In the genomic region with DNA sequence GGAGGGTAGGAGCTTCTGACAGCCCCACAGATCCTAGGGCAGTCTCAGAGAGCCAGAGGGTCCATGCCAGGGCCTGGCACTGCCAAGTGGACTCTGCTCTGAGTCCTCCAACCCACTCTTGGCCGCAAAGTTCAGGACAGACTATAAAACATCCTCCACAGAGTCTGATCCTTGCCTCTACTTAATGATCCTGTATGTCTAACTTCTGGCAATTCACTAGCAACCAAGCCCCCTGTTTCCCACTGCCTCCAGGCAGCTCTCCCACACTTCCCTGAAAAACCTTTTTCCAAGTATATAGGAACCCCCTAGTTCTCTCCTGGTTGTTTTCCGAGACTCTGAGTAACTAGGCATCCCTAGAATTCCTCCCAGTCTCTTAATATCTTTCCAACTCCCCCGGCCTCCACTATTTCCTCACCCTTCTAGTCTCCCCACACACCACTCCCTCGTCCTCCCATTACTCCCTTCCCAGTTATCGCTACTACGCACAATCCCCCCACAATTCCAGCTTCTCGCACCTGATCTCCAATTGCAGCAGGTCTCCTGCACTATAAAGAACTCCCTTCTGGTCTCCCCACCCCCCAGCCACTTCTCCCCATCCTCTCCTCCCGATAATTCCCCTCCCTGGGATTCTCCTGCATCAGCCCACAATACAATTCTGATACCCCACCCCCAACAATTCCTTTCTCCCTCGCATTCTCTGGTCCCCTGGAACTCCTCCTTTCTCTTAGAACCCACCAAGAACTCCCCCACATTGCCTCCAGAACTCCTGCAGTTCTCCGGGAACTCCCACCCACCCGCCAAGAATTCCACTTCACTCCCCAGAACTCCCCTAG, we compare ENCODE assay signal across 8 cellular contexts. TPM values are rescaled to one million over a fixed set of nuclear protein-coding genes. Genes with fewer than 3 reads are reported as not detected.
A peak's percentile ranks its signal among the peaks of the same experiment; 100 is the strongest.
DNase-seq lines count a peak whose midpoint lies in the region; ATAC-seq and TF ChIP-seq lines count a peak whose summit lies in the region.

No MANE protein-coding gene starts in this region.

- H3K27ac ChIP-seq in thoracic aorta, result no peak overlapping the region

- no peak for TF ChIP-seq CTCF in thoracic aorta (IDR thresholded peaks at IDR 0.05)

- H3K4me1 ChIP-seq in thoracic aorta (ENCODE audit: control insufficient read depth in 1 of 2, low read depth in 2 of 2), result peaks cover 10 to 14% of the 10 kb centered on the region in 2 donors

- DNase-seq in activated CD8-positive, alpha-beta memory T cell treated with anti-CD3 and anti-CD28 coated beads, Interleukin-2, amount 50 U/mL, for 48 hours, result peak; percentile 42
- DNase-seq in activated CD8-positive, alpha-beta memory T cell treated with anti-CD3 and anti-CD28 coated beads, Interleukin-2, amount 50 U/mL, for 4 hours, result no peak
- peak; percentile 82 for DNase-seq in amniotic epithelial cell (ENCODE audit: low read depth)
- peak; percentile 85 for DNase-seq in left lobe of liver (ENCODE audit: low spot score)
- DNase-seq in thoracic aorta (ENCODE audit: low spot score), result no peak

- ATAC-seq in left lobe of liver (peak; percentile 70), thoracic aorta (ENCODE audit: insufficient number of reproducible peaks, low FRiP score, low read depth) (no peak), esophagus mucosa (no peak), HG03159 (IDR thresholded peaks at IDR 0.05; ENCODE audit: unreplicated experiment) (no peak)
- ATAC-seq in activated CD4-positive, CD25-positive, alpha-beta regulatory T cell treated with anti-CD3 and anti-CD28 coated beads, Interleukin-2, amount 50 U/mL, for 24 hours, result no peak

- peak overlapping the region; percentile 77 for H3K4me3 ChIP-seq in thoracic aorta

- H3K27me3 ChIP-seq in thoracic aorta (replicated peaks; ENCODE audit: insufficient read depth), result no peaks in the 10 kb centered on the region

- no peaks in the 10 kb centered on the region for H3K36me3 ChIP-seq in thoracic aorta

- no peaks in the 10 kb centered on the region for H3K9me3 ChIP-seq in thoracic aorta

RNA-seq across cellular contexts. Expression of gene IGSF9, which starts 0.6 kb away (rescaled TPM):
- total RNA-seq in left lobe of liver (17.0 TPM), thoracic aorta (under 1 TPM in 1 of 2 donors, not detected in 1; 0.99 TPM), esophagus mucosa (13.0 TPM)

RNA-seq across cellular contexts. Expression of gene SLAMF9, which starts 9.2 kb away (rescaled TPM):
- total RNA-seq in left lobe of liver, result 0.83 TPM
- not detected for total RNA-seq in thoracic aorta
- 0.28 TPM for total RNA-seq in esophagus mucosa

RNA-seq across cellular contexts. Expression of gene TAGLN2, which starts 19.5 kb away (rescaled TPM):
- 68.3 TPM for total RNA-seq in left lobe of liver
- total RNA-seq in thoracic aorta, result 100 to 1,000 TPM; 298 to 352 TPM
- 406 TPM for total RNA-seq in esophagus mucosa

RNA-seq across cellular contexts. Expression of gene CFAP45, which starts 44.9 kb away (rescaled TPM):
- total RNA-seq in left lobe of liver, result not detected
- total RNA-seq in thoracic aorta, result 1 to 10 TPM in 1 of 2 donors, under 1 TPM in 1; 0.95 to 2.1 TPM
- total RNA-seq in esophagus mucosa, result 1.5 TPM

Comparison
In these comparisons a context has a peak if more than half of its experiments do, and no peak if none do; other contexts are left out.
1. DNase-seq: peak in activated CD8-positive, alpha-beta memory T cell treated with anti-CD3 and anti-CD28 coated beads, Interleukin-2, amount 50 U/mL, for 48 hours (single experiment), amniotic epithelial cell (single experiment) and left lobe of liver (single experiment); none in activated CD8-positive, alpha-beta memory T cell treated with anti-CD3 and anti-CD28 coated beads, Interleukin-2, amount 50 U/mL, for 4 hours (single experiment) and thoracic aorta (single experiment).